In genomic region chrX:123436512-123436911, GRCh38 we compare ENCODE assay signal across 13 cellular contexts.
DNase-seq lines count a peak whose midpoint lies in the region; ATAC-seq and TF ChIP-seq lines count a peak whose summit lies in the region.
"Had no signal": no experiment of that assay in that cellular context is flagged by ENCODE, and none has a peak within 500 bp of the region (broad histone marks: within the 10 kb centered on the region; RNA-seq: fewer than 3 reads in every experiment).

No MANE protein-coding gene starts in this region.

- H3K36me3 ChIP-seq in H7 (replicated peaks; ENCODE audit: control insufficient read depth, insufficient read depth, low read length), result no peaks in the 10 kb centered on the region
- no peaks in the 10 kb centered on the region for H3K36me3 ChIP-seq in effector memory CD4-positive, alpha-beta T cell (ENCODE audit: control insufficient read depth, insufficient read depth, low read length)
- H3K36me3 ChIP-seq: BE2C had no signal

- CTCF ChIA-PET in WTC11 (lab: Charles Lee), result interaction anchor here (0.7 kb wide), 1 partner anchor 223 kb away, joined by 3 read pairs; no protein-coding TSS in a partner anchor

- H3K27ac ChIP-seq in effector memory CD4-positive, alpha-beta T cell (ENCODE audit: insufficient read depth, low read length, poor library complexity, severe bottlenecking), result no peak overlapping the region
- H3K27ac ChIP-seq: A549, C4-2B had no signal

- H3K4me1 Mint-ChIP-seq in WTC11, result peaks cover 11% of the 10 kb centered on the region
- H3K4me1 Mint-ChIP-seq: CD4-positive, alpha-beta memory T cell had no signal

- no peak overlapping the region for H3K4me3 ChIP-seq in H7 (ENCODE audit: insufficient read depth, low read depth, low read length)
- no peak overlapping the region for H3K4me3 ChIP-seq in effector memory CD4-positive, alpha-beta T cell (ENCODE audit: insufficient read depth, low read depth, low read length, poor library complexity, severe bottlenecking)
- H3K4me3 ChIP-seq: A549, GM12878 had no signal

- no peaks in the 10 kb centered on the region for H3K27me3 Mint-ChIP-seq in WTC11 (ENCODE audit: low read depth)
- H3K27me3 Mint-ChIP-seq: CD4-positive, alpha-beta memory T cell had no signal

- H3K9me3 ChIP-seq in effector memory CD4-positive, alpha-beta T cell (ENCODE audit: control insufficient read depth, low read length), result no peaks in the 10 kb centered on the region
- H3K9me3 ChIP-seq: A549, BE2C had no signal

- POLR2A ChIA-PET in WTC11 (lab: Charles Lee), result no interaction called here

- TF ChIP-seq POLR2A in GM18505 (IDR thresholded peaks at IDR 0.05; ENCODE audit: borderline replicate concordance, extremely low read depth, insufficient read depth, insufficient read length), result no peak

- no peaks in the 10 kb centered on the region for H3K27me3 ChIP-seq in H7 (ENCODE audit: control insufficient read depth, insufficient read depth, low read length)
- H3K27me3 ChIP-seq in effector memory CD4-positive, alpha-beta T cell (replicated peaks; ENCODE audit: control insufficient read depth, insufficient read depth, low read length, poor library complexity, severe bottlenecking), result no peaks in the 10 kb centered on the region
- H3K27me3 ChIP-seq: BE2C had no signal

- peaks cover 4% of the 10 kb centered on the region for H3K9me3 Mint-ChIP-seq in WTC11

- no peak overlapping the region; the same call in 1 of the 2 replicates for H3K27ac Mint-ChIP-seq in WTC11
- H3K27ac Mint-ChIP-seq: CD4-positive, alpha-beta memory T cell had no signal

- peak; percentile 2 for DNase-seq in H7
- DNase-seq in WTC11 (ENCODE audit: low spot score), result no peak
- DNase-seq in iPS-NIHi11 (ENCODE audit: low spot score), result peak; percentile 8
- DNase-seq in SK-N-DZ (ENCODE audit: low spot score), result no peak
- DNase-seq in effector memory CD4-positive, alpha-beta T cell, result no peak
- DNase-seq: BE2C; CD4-positive, alpha-beta memory T cell; IMR-90; KBM-7 had no signal

- H3K4me3 Mint-ChIP-seq in WTC11, result no peak overlapping the region
- H3K4me3 Mint-ChIP-seq: CD4-positive, alpha-beta memory T cell had no signal

- no peak for TF ChIP-seq CTCF in WTC11 (IDR thresholded peaks at IDR 0.05)

- no peaks in the 10 kb centered on the region for H3K4me1 ChIP-seq in effector memory CD4-positive, alpha-beta T cell (ENCODE audit: control insufficient read depth, insufficient read depth, low read length, poor library complexity, severe bottlenecking)
- H3K4me1 ChIP-seq: A549, BE2C had no signal

- no peaks in the 10 kb centered on the region for H3K36me3 Mint-ChIP-seq in WTC11
- H3K36me3 Mint-ChIP-seq: CD4-positive, alpha-beta memory T cell had no signal

- peak; percentile 81 for ATAC-seq in WTC11
- no peak for ATAC-seq in GM18505 (IDR thresholded peaks at IDR 0.05; ENCODE audit: unreplicated experiment)
- ATAC-seq: A549, GM12878 had no signal

TF ChIP-seq in WTC11, 78 proteins besides CTCF, POLR2A, EP300 and RAD21 (continues in another document):
- no peak for TF ChIP-seq E2F4 (CRISPR knock-in tag; IDR thresholded peaks at IDR 0.05; ENCODE audit: borderline replicate concordance, low read depth)
- no peak for TF ChIP-seq USF1 (CRISPR knock-in tag; IDR thresholded peaks at IDR 0.05)
- no peak for TF ChIP-seq RORB (CRISPR knock-in tag; IDR thresholded peaks at IDR 0.05)
- TF ChIP-seq EMX1 (CRISPR knock-in tag; IDR thresholded peaks at IDR 0.05), result no peak
- TF ChIP-seq ATF6 (CRISPR knock-in tag; IDR thresholded peaks at IDR 0.05), result no peak
- TF ChIP-seq NFE2L1 (CRISPR knock-in tag; IDR thresholded peaks at IDR 0.05), result no peak
- TF ChIP-seq USF2 (CRISPR knock-in tag; IDR thresholded peaks at IDR 0.05), result no peak
- TF ChIP-seq E2F5 (CRISPR knock-in tag; IDR thresholded peaks at IDR 0.05), result no peak
- TF ChIP-seq ETV6 (CRISPR knock-in tag; IDR thresholded peaks at IDR 0.05), result no peak
- TF ChIP-seq CREM (CRISPR knock-in tag; IDR thresholded peaks at IDR 0.05), result no peak
- no peak for TF ChIP-seq MXD4 (CRISPR knock-in tag; IDR thresholded peaks at IDR 0.05; ENCODE audit: borderline replicate concordance)
- TF ChIP-seq SOX15 (CRISPR knock-in tag; IDR thresholded peaks at IDR 0.05), result no peak
- no peak for TF ChIP-seq SMAD4 (CRISPR knock-in tag; IDR thresholded peaks at IDR 0.05)
- no peak for TF ChIP-seq ZNF416 (CRISPR knock-in tag; IDR thresholded peaks at IDR 0.05)
- no peak for TF ChIP-seq ZBTB43 (CRISPR knock-in tag; IDR thresholded peaks at IDR 0.05)
- no peak for TF ChIP-seq ZNF232 (CRISPR knock-in tag; IDR thresholded peaks at IDR 0.05)
- no peak for TF ChIP-seq STAT6 (CRISPR knock-in tag; conservative IDR thresholded peaks at IDR 0.05; ENCODE audit: low read depth)

Comparison
In these comparisons a context has a peak if more than half of its experiments do, and no peak if none do; other contexts are left out.
1. DNase-seq: peak in H7 (single experiment) and iPS-NIHi11 (single experiment); none in WTC11 (single experiment), SK-N-DZ (single experiment) and effector memory CD4-positive, alpha-beta T cell (0 of 3).